Comparison of ENCODE assay signal across 28 cellular contexts in genomic region chr4:73205482-73205881, GRCh38.
"Had no signal": no experiment of that assay in that cellular context is flagged by ENCODE, and none has a peak within 500 bp of the region (broad histone marks: within the 10 kb centered on the region; RNA-seq: fewer than 3 reads in every experiment).

No MANE protein-coding gene starts in this region.

- H3K4me3 ChIP-seq: esophagus squamous epithelium, lower lobe of right lung, mucosa of descending colon, prostate gland, right atrium auricular region, sigmoid colon, stomach, thyroid gland, vagina had no signal

- H3K27ac ChIP-seq: esophagus squamous epithelium, lower lobe of right lung, prostate gland, right atrium auricular region, sigmoid colon, stomach, thyroid gland, vagina had no signal

- ATAC-seq: effector memory CD8-positive, alpha-beta T cell; left ventricle myocardium superior; lower lobe of right lung; mucosa of descending colon; stimulated activated effector memory CD8-positive, alpha-beta T cell treated with anti-CD3 and anti-CD28 coated beads, Interleukin-12 subunit alpha, Interleukin-12 subunit beta, amount 100 ng/mL, for 72 hours had no signal

- H3K27me3 Mint-ChIP-seq: effector memory CD8-positive, alpha-beta T cell; naive B cell had no signal

- H3K27me3 ChIP-seq: esophagus squamous epithelium, right atrium auricular region, sigmoid colon, stomach, thyroid gland, vagina had no signal

- H3K36me3 ChIP-seq: esophagus squamous epithelium, lower lobe of right lung, prostate gland, right atrium auricular region, sigmoid colon, thyroid gland, vagina had no signal

- FAIRE-seq: endometrium, frontal cortex had no signal

- H3K27ac Mint-ChIP-seq: mesothelial cell of epicardium; nephron progenitor cell; stimulated activated effector memory CD8-positive, alpha-beta T cell treated with anti-CD3 and anti-CD28 coated beads, Interleukin-12 subunit alpha, Interleukin-12 subunit beta, amount 100 ng/mL, for 72 hours had no signal

- H3K4me1 ChIP-seq: lower lobe of right lung, prostate gland, right atrium auricular region had no signal

- DNase-seq: cortex of kidney; effector memory CD8-positive, alpha-beta T cell; erythroblast; esophagus squamous epithelium; hypothalamus; immature natural killer cell; islet precursor cell; left ventricle myocardium superior; lower lobe of right lung; mesenchymal stem cell; mucosa of descending colon; naive B cell; nephron progenitor cell; nucleus accumbens; sigmoid colon; stimulated activated CD4-positive, alpha-beta T cell treated with anti-CD3 and anti-CD28 coated beads, Interleukin-2, amount 100 ng/mL, for 24 hours; stimulated activated CD4-positive, alpha-beta T cell treated with anti-CD3 and anti-CD28 coated beads, Interleukin-4, amount 100 ng/mL, for 24 hours; stimulated activated naive CD4-positive, alpha-beta T cell treated with Interleukin-2 at 50 U/mL for 16 hours; stomach; thyroid gland; trophoblast cell had no signal

- H3K4me3 Mint-ChIP-seq: effector memory CD8-positive, alpha-beta T cell; mesothelial cell of epicardium; nephron progenitor cell; stimulated activated effector memory CD8-positive, alpha-beta T cell treated with anti-CD3 and anti-CD28 coated beads, Interleukin-12 subunit alpha, Interleukin-12 subunit beta, amount 100 ng/mL, for 72 hours had no signal

- H3K9me3 ChIP-seq: esophagus squamous epithelium, mucosa of descending colon, prostate gland, sigmoid colon, thyroid gland, vagina had no signal
